ENCODE assay signal across 11 cellular contexts in the genomic region with DNA sequence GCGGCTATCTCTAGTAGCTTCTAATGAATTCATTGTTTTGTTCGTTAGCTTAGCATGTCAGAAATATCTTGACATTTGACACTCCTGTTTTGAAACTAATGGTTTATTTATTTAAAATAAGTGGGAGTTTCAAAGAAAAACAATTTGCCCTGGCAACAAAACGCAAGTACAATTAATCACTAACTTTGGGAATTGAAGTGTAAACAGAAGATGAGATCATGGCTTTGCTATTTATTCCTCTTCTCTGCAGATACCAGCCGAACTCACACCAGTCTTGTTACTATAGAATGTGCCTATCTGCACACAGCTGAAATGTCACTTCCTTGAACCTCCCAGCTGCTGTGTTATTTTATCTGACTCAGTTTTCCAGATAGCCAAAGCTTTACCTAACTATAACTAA. TPM values are rescaled to one million over a fixed set of nuclear protein-coding genes. Genes with fewer than 3 reads are reported as not detected.
DNase-seq lines count a peak whose midpoint lies in the region; ATAC-seq and TF ChIP-seq lines count a peak whose summit lies in the region.
"Had no signal": no experiment of that assay in that cellular context is flagged by ENCODE, and none has a peak within 500 bp of the region (broad histone marks: within the 10 kb centered on the region; RNA-seq: fewer than 3 reads in every experiment).

No MANE protein-coding gene starts in this region.

- H3K9me3 ChIP-seq in PC-9 (ENCODE audit: insufficient read depth, low read depth) = no peaks in the 10 kb centered on the region

- no peaks in the 10 kb centered on the region for H3K36me3 ChIP-seq in PC-9 (ENCODE audit: low read depth)

- TF ChIP-seq CTCF in PC-9 (conservative IDR thresholded peaks at IDR 0.05) = no peak

- no peaks in the 10 kb centered on the region; the same call in 1 of the 2 replicates for H3K27me3 ChIP-seq in PC-9 (ENCODE audit: insufficient read depth, low read depth)

- no TSS peak for BruUV-seq in PC-9 (replicated peaks; lab: Mats Ljungman, UMichigan)

- intact Hi-C loops in PC-9 (cut with micrococcal nuclease; ENCODE audit: unreplicated experiment) (loop anchor here (5.0 kb wide), 1 partner anchor 37 kb away; no protein-coding TSS in a partner anchor), sciatic nerve (cut with DNase I) (no loop called here)

- H3K4me3 ChIP-seq in PC-9 = no peak overlapping the region
- H3K4me3 ChIP-seq: psoas muscle had no signal

- peak; percentile 95 for DNase-seq in EH (ENCODE audit: low read depth)
- peak; percentile 12 to 90 for DNase-seq in PC-9
- peak; percentile 21 for DNase-seq in glomerular visceral epithelial cell (ENCODE audit: extremely low spot score)
- DNase-seq in sciatic nerve (ENCODE audit: low spot score) = no peak
- DNase-seq in hypothalamus (lab: John Stamatoyannopoulos, UW) = no peak
- DNase-seq in OCI-M1 (lab: John Stamatoyannopoulos, UW) = no peak
- DNase-seq: psoas muscle had no signal

- peaks cover 51% of the 10 kb centered on the region for H3K27me3 Mint-ChIP-seq in stimulated activated memory B cell treated with anti-CD40 and anti-IgM and Interleukin-4, amounts not matched to agents 10 μg/mL and 1 μg/mL and 100 μg/mL, for 72 hours

- peaks cover 18% of the 10 kb centered on the region for H3K4me1 ChIP-seq in PC-9 (replicated peaks; ENCODE audit: insufficient read depth)

- CTCF ChIA-PET in PC-9 (lab: Charles Lee) = interaction anchor here (0.7 to 0.9 kb wide), 2 partner anchors 11 to 99 kb away, joined by 3 read pairs; no protein-coding TSS in a partner anchor

- H4K20me1 ChIP-seq in PC-9 (ENCODE audit: insufficient read depth) = no peaks in the 10 kb centered on the region

- H2AFZ ChIP-seq in PC-9 = no peak overlapping the region

- no peak overlapping the region for H3K27ac ChIP-seq in PC-9
- H3K27ac ChIP-seq: psoas muscle had no signal

- H3K4me2 ChIP-seq in PC-9 = peak overlapping the region; percentile 44

- no peaks in the 10 kb centered on the region for H3K9me2 ChIP-seq in PC-9 (ENCODE audit: insufficient read depth)

- H3K79me2 ChIP-seq in PC-9 (ENCODE audit: low read depth) = no peaks in the 10 kb centered on the region

- H3K9me3 Mint-ChIP-seq in stimulated activated memory B cell treated with anti-CD40 and anti-IgM and Interleukin-4, amounts not matched to agents 10 μg/mL and 1 μg/mL and 100 μg/mL, for 72 hours = peaks cover 4% of the 10 kb centered on the region
- H3K9me3 Mint-ChIP-seq: activated T-helper 17 cell treated with anti-CD3 and anti-CD28 coated beads, Interleukin-2, amount 50 U/mL, for 72 hours had no signal

- no peaks in the 10 kb centered on the region for H3K4me1 Mint-ChIP-seq in stimulated activated memory B cell treated with anti-CD40 and anti-IgM and Interleukin-4, amounts not matched to agents 10 μg/mL and 1 μg/mL and 100 μg/mL, for 72 hours
- H3K4me1 Mint-ChIP-seq: activated T-helper 17 cell treated with anti-CD3 and anti-CD28 coated beads, Interleukin-2, amount 50 U/mL, for 72 hours had no signal

- POLR2A ChIA-PET in PC-9 (lab: Charles Lee; ENCODE audit: unreplicated experiment) = no interaction called here

- no peaks in the 10 kb centered on the region for H3K36me3 Mint-ChIP-seq in stimulated activated memory B cell treated with anti-CD40 and anti-IgM and Interleukin-4, amounts not matched to agents 10 μg/mL and 1 μg/mL and 100 μg/mL, for 72 hours

- no peak overlapping the region for H3K27ac Mint-ChIP-seq in stimulated activated memory B cell treated with anti-CD40 and anti-IgM and Interleukin-4, amounts not matched to agents 10 μg/mL and 1 μg/mL and 100 μg/mL, for 72 hours
- H3K27ac Mint-ChIP-seq: activated T-helper 17 cell treated with anti-CD3 and anti-CD28 coated beads, Interleukin-2, amount 50 U/mL, for 72 hours; stimulated activated naive CD8-positive, alpha-beta T cell treated with anti-CD3 and anti-CD28 coated beads, Interleukin-15, Interleukin-2, amounts not matched to agents 100 ng/mL and 50 ng/mL, for 24 hours had no signal

- H3K4me3 Mint-ChIP-seq in stimulated activated memory B cell treated with anti-CD40 and anti-IgM and Interleukin-4, amounts not matched to agents 10 μg/mL and 1 μg/mL and 100 μg/mL, for 72 hours = no peak overlapping the region
- H3K4me3 Mint-ChIP-seq: activated T-helper 17 cell treated with anti-CD3 and anti-CD28 coated beads, Interleukin-2, amount 50 U/mL, for 72 hours; stimulated activated naive CD8-positive, alpha-beta T cell treated with anti-CD3 and anti-CD28 coated beads, Interleukin-15, Interleukin-2, amounts not matched to agents 100 ng/mL and 50 ng/mL, for 24 hours had no signal

- ATAC-seq in sciatic nerve (peak; percentile 48), GM21423 (IDR thresholded peaks at IDR 0.05; ENCODE audit: unreplicated experiment) (no peak)
- no peak for ATAC-seq in stimulated activated memory B cell treated with anti-CD40 and anti-IgM and Interleukin-4, amounts not matched to agents 10 μg/mL and 1 μg/mL and 100 μg/mL, for 72 hours
- ATAC-seq: activated T-helper 17 cell treated with anti-CD3 and anti-CD28 coated beads, Interleukin-2, amount 50 U/mL, for 72 hours had no signal

- peaks cover 17% of the 10 kb centered on the region for H3F3A ChIP-seq in PC-9 (ENCODE audit: insufficient read depth, low read depth)

RNA-seq across cellular contexts. Expression of gene MASP1, which starts 27.5 kb away (rescaled TPM):
- total RNA-seq in PC-9 (2021) = not detected in 2 replicates
- 6.3 TPM for total RNA-seq in sciatic nerve
- total RNA-seq: activated T-helper 17 cell treated with anti-CD3 and anti-CD28 coated beads, Interleukin-2, amount 50 U/mL, for 72 hours had no signal

Comparison
In these comparisons a context has a peak if more than half of its experiments do, and no peak if none do; other contexts are left out.
1. DNase-seq: peak in EH (single experiment), PC-9 (2 of 2) and glomerular visceral epithelial cell (single experiment); none in sciatic nerve (single experiment), hypothalamus (0 of 51) and OCI-M1 (single experiment).